In the genomic region with DNA sequence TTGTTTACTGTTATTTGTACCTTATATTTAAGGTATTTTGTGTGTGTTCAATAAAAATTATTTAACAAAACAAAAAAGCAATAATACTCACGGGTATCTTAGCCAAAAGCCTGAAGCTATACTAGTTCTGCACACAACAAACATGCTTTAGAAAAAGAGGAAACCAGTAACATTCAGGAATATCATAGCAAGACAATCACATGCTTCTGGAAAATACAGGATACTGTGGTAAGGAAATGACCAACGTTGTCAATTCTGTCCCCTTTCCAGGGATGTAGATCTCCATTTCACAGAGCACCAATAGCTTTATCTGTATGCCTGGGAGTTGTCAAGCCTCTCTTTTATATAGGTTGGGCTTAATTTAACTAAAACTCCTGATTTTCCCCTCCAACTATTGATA, we compare ENCODE assay signal across 18 cellular contexts.
"Had no signal": no experiment of that assay in that cellular context is flagged by ENCODE, and none has a peak within 500 bp of the region (broad histone marks: within the 10 kb centered on the region; RNA-seq: fewer than 3 reads in every experiment).

No MANE protein-coding gene starts in this region.

- H2AFZ ChIP-seq: neural progenitor cell had no signal

- H3K27ac ChIP-seq: ascending aorta, breast epithelium, gastroesophageal sphincter, neural progenitor cell, ovary, upper lobe of left lung had no signal

- H3K27me3 Mint-ChIP-seq: activated naive CD8-positive, alpha-beta T cell treated with anti-CD3 and anti-CD28 coated beads, Interleukin-2, amount 50 U/mL, for 24 hours; activated T-helper 17 cell treated with anti-CD3 and anti-CD28 coated beads, Interleukin-2, amount 50 U/mL, for 72 hours; dendritic cell treated with granulocyte-macrophage colony-stimulating factor and Interleukin-4, amounts not matched to agents 40 ng/mL and 50 ng/mL, for 4 days; stimulated activated naive CD8-positive, alpha-beta T cell treated with anti-CD3 and anti-CD28 coated beads, Interleukin-15, Interleukin-2, amounts not matched to agents 100 ng/mL and 50 ng/mL, for 24 hours had no signal

- H3K4me3 ChIP-seq: ascending aorta, breast epithelium, gastroesophageal sphincter, lung, neural progenitor cell, ovary, upper lobe of left lung had no signal

- H3K27ac Mint-ChIP-seq: activated naive CD8-positive, alpha-beta T cell treated with anti-CD3 and anti-CD28 coated beads, Interleukin-2, amount 50 U/mL, for 24 hours; activated T-helper 17 cell treated with anti-CD3 and anti-CD28 coated beads, Interleukin-2, amount 50 U/mL, for 72 hours; dendritic cell treated with granulocyte-macrophage colony-stimulating factor and Interleukin-4, amounts not matched to agents 40 ng/mL and 50 ng/mL, for 4 days; endodermal cell; stimulated activated naive CD8-positive, alpha-beta T cell treated with anti-CD3 and anti-CD28 coated beads, Interleukin-15, Interleukin-2, amounts not matched to agents 100 ng/mL and 50 ng/mL, for 24 hours had no signal

- H3K27me3 ChIP-seq: ascending aorta, breast epithelium, gastroesophageal sphincter, neural progenitor cell, upper lobe of left lung had no signal

- H3K9me3 ChIP-seq: ascending aorta, gastroesophageal sphincter, ovary, upper lobe of left lung had no signal

- H3K9me3 Mint-ChIP-seq: activated naive CD8-positive, alpha-beta T cell treated with anti-CD3 and anti-CD28 coated beads, Interleukin-2, amount 50 U/mL, for 24 hours; activated T-helper 17 cell treated with anti-CD3 and anti-CD28 coated beads, Interleukin-2, amount 50 U/mL, for 72 hours; stimulated activated naive CD8-positive, alpha-beta T cell treated with anti-CD3 and anti-CD28 coated beads, Interleukin-15, Interleukin-2, amounts not matched to agents 100 ng/mL and 50 ng/mL, for 24 hours had no signal

- H3K4me1 ChIP-seq: ascending aorta, breast epithelium, gastroesophageal sphincter had no signal

- H3K9ac ChIP-seq: neural progenitor cell had no signal

- H3K4me3 Mint-ChIP-seq: activated naive CD8-positive, alpha-beta T cell treated with anti-CD3 and anti-CD28 coated beads, Interleukin-2, amount 50 U/mL, for 24 hours; activated T-helper 17 cell treated with anti-CD3 and anti-CD28 coated beads, Interleukin-2, amount 50 U/mL, for 72 hours; dendritic cell treated with granulocyte-macrophage colony-stimulating factor and Interleukin-4, amounts not matched to agents 40 ng/mL and 50 ng/mL, for 4 days; endodermal cell; neural progenitor cell; stimulated activated naive CD8-positive, alpha-beta T cell treated with anti-CD3 and anti-CD28 coated beads, Interleukin-15, Interleukin-2, amounts not matched to agents 100 ng/mL and 50 ng/mL, for 24 hours had no signal

- DNase-seq: activated CD4-positive, alpha-beta T cell treated with anti-CD3 and anti-CD28 coated beads, Interleukin-2, amount 50 U/mL, for 48 hours; activated CD4-positive, CD25-positive, alpha-beta regulatory T cell treated with anti-CD3 and anti-CD28 coated beads, Interleukin-2, amount 50 U/mL, for 72 hours; activated naive CD4-positive, alpha-beta T cell treated with Interleukin-2 at 50 U/mL for 16 hours; activated naive CD8-positive, alpha-beta T cell treated with anti-CD3 and anti-CD28 coated beads, Interleukin-2, amount 50 U/mL, for 24 hours; left colon; midbrain; ovary; T-helper 9 cell; upper lobe of left lung had no signal

- H3K36me3 ChIP-seq: ascending aorta, breast epithelium, gastroesophageal sphincter, neural progenitor cell, ovary, upper lobe of left lung had no signal
